29 cellular contexts compared by ENCODE assay signal in genomic region chr4:48250343-48250742, GRCh38. TPM values are rescaled to one million over a fixed set of nuclear protein-coding genes. Genes with fewer than 3 reads are reported as not detected.
"Had no signal": no experiment of that assay in that cellular context is flagged by ENCODE, and none has a peak within 500 bp of the region (broad histone marks: within the 10 kb centered on the region; RNA-seq: fewer than 3 reads in every experiment).

No MANE protein-coding gene starts in this region.

- H2AFZ ChIP-seq: neural progenitor cell, parathyroid adenoma had no signal

- H3K9ac ChIP-seq: neural progenitor cell, parathyroid adenoma had no signal

- H3K36me3 Mint-ChIP-seq: natural killer cell; neural progenitor cell; stimulated activated effector memory CD8-positive, alpha-beta T cell treated with anti-CD3 and anti-CD28 coated beads, Interleukin-12 subunit alpha, Interleukin-12 subunit beta, amount 100 ng/mL, for 72 hours; type B pancreatic cell had no signal

- H3K79me2 ChIP-seq: parathyroid adenoma had no signal

- H3K27me3 ChIP-seq: neural progenitor cell, ovary, right lobe of liver, sigmoid colon, stomach, thyroid gland, tibial nerve, upper lobe of right lung, vagina had no signal

- H3K27ac Mint-ChIP-seq: natural killer cell; neural progenitor cell; progenitor cell of endocrine pancreas; stimulated activated naive B cell treated with anti-CD40 and anti-IgM and Interleukin-4, amounts not matched to agents 10 μg/mL and 1 μg/mL and 100 μg/mL, for 72 hours; stimulated activated naive CD8-positive, alpha-beta T cell treated with anti-CD3 and anti-CD28 coated beads, Interleukin-15, Interleukin-2, amounts not matched to agents 100 ng/mL and 50 ng/mL, for 24 hours; type B pancreatic cell had no signal

- DNase-seq: natural killer cell; occipital lobe; ovary; posterior cingulate gyrus; psoas muscle; right cardiac atrium; right lobe of liver; sigmoid colon; small intestine; stimulated activated CD4-positive, alpha-beta T cell treated with anti-CD3 and anti-CD28 coated beads, Interleukin-15, amount 100 ng/mL, for 24 hours; stimulated activated CD4-positive, alpha-beta T cell treated with anti-CD3 and anti-CD28 coated beads, Interleukin-2, amount 100 ng/mL, for 24 hours; stimulated activated CD4-positive, alpha-beta T cell treated with anti-CD3 and anti-CD28 coated beads, Interleukin-2, amount 100 ng/mL, for 48 hours; stimulated activated CD4-positive, alpha-beta T cell treated with anti-CD3 and anti-CD28 coated beads, Interleukin-4, amount 100 ng/mL, for 24 hours; stimulated activated naive B cell treated with anti-CD40 and anti-IgM and Interleukin-4, amounts not matched to agents 10 μg/mL and 1 μg/mL and 100 μg/mL, for 72 hours; stimulated activated naive CD4-positive, alpha-beta T cell treated with Interleukin-2 at 50 U/mL for 16 hours; stomach; thyroid gland; upper lobe of right lung had no signal

- H3K4me2 ChIP-seq: neural progenitor cell had no signal

- H3K4me3 Mint-ChIP-seq: natural killer cell; nephron; neural progenitor cell; stimulated activated effector memory CD8-positive, alpha-beta T cell treated with anti-CD3 and anti-CD28 coated beads, Interleukin-12 subunit alpha, Interleukin-12 subunit beta, amount 100 ng/mL, for 72 hours; stimulated activated naive B cell treated with anti-CD40 and anti-IgM and Interleukin-4, amounts not matched to agents 10 μg/mL and 1 μg/mL and 100 μg/mL, for 72 hours; stimulated activated naive CD8-positive, alpha-beta T cell treated with anti-CD3 and anti-CD28 coated beads, Interleukin-15, Interleukin-2, amounts not matched to agents 100 ng/mL and 50 ng/mL, for 24 hours; type B pancreatic cell had no signal

- H3K27ac ChIP-seq: neural progenitor cell, ovary, parathyroid adenoma, psoas muscle, right lobe of liver, sigmoid colon, stomach, thoracic aorta, thyroid gland, tibial nerve, upper lobe of right lung, vagina had no signal

- H3K27me3 Mint-ChIP-seq: progenitor cell of endocrine pancreas; stimulated activated naive B cell treated with anti-CD40 and anti-IgM and Interleukin-4, amounts not matched to agents 10 μg/mL and 1 μg/mL and 100 μg/mL, for 72 hours; stimulated activated naive CD8-positive, alpha-beta T cell treated with anti-CD3 and anti-CD28 coated beads, Interleukin-15, Interleukin-2, amounts not matched to agents 100 ng/mL and 50 ng/mL, for 24 hours; type B pancreatic cell had no signal

- FAIRE-seq: small intestine had no signal

- H3K4me1 Mint-ChIP-seq: neural progenitor cell had no signal

- H3K9me3 ChIP-seq: ovary, right lobe of liver, sigmoid colon, stomach, thoracic aorta, thyroid gland, upper lobe of right lung, vagina had no signal

- H3K4me1 ChIP-seq: neural progenitor cell, parathyroid adenoma had no signal

- ATAC-seq: natural killer cell; psoas muscle; right cardiac atrium; right lobe of liver; stimulated activated naive B cell treated with anti-CD40 and anti-IgM and Interleukin-4, amounts not matched to agents 10 μg/mL and 1 μg/mL and 100 μg/mL, for 72 hours; upper lobe of right lung had no signal

- H3K4me3 ChIP-seq: neural progenitor cell, ovary, psoas muscle, right lobe of liver, sigmoid colon, stomach, thoracic aorta, thyroid gland, tibial nerve, upper lobe of right lung, vagina had no signal

- H3K36me3 ChIP-seq: neural progenitor cell, ovary, right lobe of liver, sigmoid colon, stomach, thoracic aorta, thyroid gland, tibial nerve, upper lobe of right lung, vagina had no signal

RNA-seq across cellular contexts. Expression of gene TEC, which starts 19.3 kb away (rescaled TPM):
- polyA plus RNA-seq: neural cell had no signal
